ENCODE assay signal across 2 cellular contexts in the genomic region with DNA sequence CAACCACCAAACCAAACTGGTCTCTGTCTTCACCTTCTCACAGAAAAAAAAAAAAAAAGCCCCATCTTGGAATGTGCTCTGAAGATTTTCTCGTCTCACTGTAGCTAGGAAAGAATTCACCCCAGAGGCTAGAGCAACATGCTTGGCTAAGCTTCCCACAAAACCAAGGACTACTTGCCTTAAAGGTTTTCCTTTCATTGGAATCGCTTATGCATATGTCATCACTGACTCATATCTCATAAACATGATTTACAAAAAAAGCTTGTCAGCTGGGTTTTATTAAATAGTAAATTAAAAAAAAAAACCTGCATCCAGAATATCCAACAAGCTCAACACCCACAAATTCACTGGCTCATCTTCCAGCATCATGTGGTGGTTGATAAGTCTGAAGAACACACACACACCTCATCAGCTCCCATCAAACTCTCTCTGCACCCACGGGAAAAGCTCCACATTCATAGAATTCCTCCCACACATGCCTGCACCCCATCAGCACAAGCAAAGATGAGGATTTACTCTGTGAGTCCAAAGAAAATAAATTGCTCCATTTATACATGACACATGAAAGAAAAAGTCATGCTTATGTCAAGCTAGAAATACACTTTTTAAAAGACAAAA.
TF ChIP-seq lines count a peak whose summit lies in the region.

No MANE protein-coding gene starts in this region.

TF ChIP-seq in HCT116, 20 proteins besides CTCF, POLR2A, EP300 and RAD21 (continued from another document):
- TF ChIP-seq ZBTB33 (IDR thresholded peaks at IDR 0.05; ENCODE audit: extremely low read depth, insufficient replicate concordance, low read length) (no peak), EGR1 (IDR thresholded peaks at IDR 0.05; ENCODE audit: low read depth) (no peak), FOSL1 (IDR thresholded peaks at IDR 0.05; ENCODE audit: low read depth) (no peak; the same call in 1 of the 2 replicates), CBX3 (IDR thresholded peaks at IDR 0.05; ENCODE audit: low read depth) (no peak), SIN3A (IDR thresholded peaks at IDR 0.05; ENCODE audit: low read depth) (no peak), EZH2 (IDR thresholded peaks at IDR 0.05) (no peak), POLR2AphosphoS5 (IDR thresholded peaks at IDR 0.05; ENCODE audit: low read depth, low read length) (no peak), SP1 (IDR thresholded peaks at IDR 0.05; ENCODE audit: low read depth) (no peak), ZNF274 (IDR thresholded peaks at IDR 0.05; ENCODE audit: low read depth, low read length) (no peak), MAX (IDR thresholded peaks at IDR 0.05) (no peak), ELF1 (IDR thresholded peaks at IDR 0.05; ENCODE audit: borderline replicate concordance, low read depth) (no peak), SRF (IDR thresholded peaks at IDR 0.05; ENCODE audit: low read depth) (no peak), JUND (IDR thresholded peaks at IDR 0.05) (no peak), REST (IDR thresholded peaks at IDR 0.05; ENCODE audit: low read depth) (no peak), CEBPB (IDR thresholded peaks at IDR 0.05; ENCODE audit: low read depth) (no peak), YY1 (IDR thresholded peaks at IDR 0.05; ENCODE audit: extremely low read depth, insufficient replicate concordance, low read depth, low read length) (no peak), ATF3 (IDR thresholded peaks at IDR 0.05) (no peak), ZFX (IDR thresholded peaks at IDR 0.05) (no peak)

TF ChIP-seq in WTC11, 78 proteins besides CTCF, POLR2A, EP300 and RAD21 (continued from another document):
- TF ChIP-seq, protein P1, sequence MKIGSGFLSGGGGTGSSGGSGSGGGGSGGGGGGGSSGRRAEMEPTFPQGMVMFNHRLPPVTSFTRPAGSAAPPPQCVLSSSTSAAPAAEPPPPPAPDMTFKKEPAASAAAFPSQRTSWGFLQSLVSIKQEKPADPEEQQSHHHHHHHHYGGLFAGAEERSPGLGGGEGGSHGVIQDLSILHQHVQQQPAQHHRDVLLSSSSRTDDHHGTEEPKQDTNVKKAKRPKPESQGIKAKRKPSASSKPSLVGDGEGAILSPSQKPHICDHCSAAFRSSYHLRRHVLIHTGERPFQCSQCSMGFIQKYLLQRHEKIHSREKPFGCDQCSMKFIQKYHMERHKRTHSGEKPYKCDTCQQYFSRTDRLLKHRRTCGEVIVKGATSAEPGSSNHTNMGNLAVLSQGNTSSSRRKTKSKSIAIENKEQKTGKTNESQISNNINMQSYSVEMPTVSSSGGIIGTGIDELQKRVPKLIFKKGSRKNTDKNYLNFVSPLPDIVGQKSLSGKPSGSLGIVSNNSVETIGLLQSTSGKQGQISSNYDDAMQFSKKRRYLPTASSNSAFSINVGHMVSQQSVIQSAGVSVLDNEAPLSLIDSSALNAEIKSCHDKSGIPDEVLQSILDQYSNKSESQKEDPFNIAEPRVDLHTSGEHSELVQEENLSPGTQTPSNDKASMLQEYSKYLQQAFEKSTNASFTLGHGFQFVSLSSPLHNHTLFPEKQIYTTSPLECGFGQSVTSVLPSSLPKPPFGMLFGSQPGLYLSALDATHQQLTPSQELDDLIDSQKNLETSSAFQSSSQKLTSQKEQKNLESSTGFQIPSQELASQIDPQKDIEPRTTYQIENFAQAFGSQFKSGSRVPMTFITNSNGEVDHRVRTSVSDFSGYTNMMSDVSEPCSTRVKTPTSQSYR (CRISPR knock-in tag; IDR thresholded peaks at IDR 0.05) = no peak
- TF ChIP-seq CDX4 (CRISPR knock-in tag; IDR thresholded peaks at IDR 0.05; ENCODE audit: borderline replicate concordance) (no peak), RELA (CRISPR knock-in tag; IDR thresholded peaks at IDR 0.05; ENCODE audit: borderline replicate concordance) (no peak), PRDM15 (CRISPR knock-in tag; IDR thresholded peaks at IDR 0.05) (no peak), FOXP4 (CRISPR knock-in tag; IDR thresholded peaks at IDR 0.05) (no peak), ZNF263 (CRISPR knock-in tag; IDR thresholded peaks at IDR 0.05; ENCODE audit: low read depth) (no peak), ATF3 (CRISPR knock-in tag; conservative IDR thresholded peaks at IDR 0.05) (no peak), USF1 (CRISPR knock-in tag; IDR thresholded peaks at IDR 0.05) (no peak), EMX1 (CRISPR knock-in tag; IDR thresholded peaks at IDR 0.05) (no peak), MXD4 (CRISPR knock-in tag; IDR thresholded peaks at IDR 0.05; ENCODE audit: borderline replicate concordance) (no peak)
- TF ChIP-seq, protein P2, sequence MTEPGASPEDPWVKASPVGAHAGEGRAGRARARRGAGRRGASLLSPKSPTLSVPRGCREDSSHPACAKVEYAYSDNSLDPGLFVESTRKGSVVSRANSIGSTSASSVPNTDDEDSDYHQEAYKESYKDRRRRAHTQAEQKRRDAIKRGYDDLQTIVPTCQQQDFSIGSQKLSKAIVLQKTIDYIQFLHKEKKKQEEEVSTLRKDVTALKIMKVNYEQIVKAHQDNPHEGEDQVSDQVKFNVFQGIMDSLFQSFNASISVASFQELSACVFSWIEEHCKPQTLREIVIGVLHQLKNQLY (CRISPR knock-in tag; IDR thresholded peaks at IDR 0.05) = no peak
- TF ChIP-seq, protein P3, sequence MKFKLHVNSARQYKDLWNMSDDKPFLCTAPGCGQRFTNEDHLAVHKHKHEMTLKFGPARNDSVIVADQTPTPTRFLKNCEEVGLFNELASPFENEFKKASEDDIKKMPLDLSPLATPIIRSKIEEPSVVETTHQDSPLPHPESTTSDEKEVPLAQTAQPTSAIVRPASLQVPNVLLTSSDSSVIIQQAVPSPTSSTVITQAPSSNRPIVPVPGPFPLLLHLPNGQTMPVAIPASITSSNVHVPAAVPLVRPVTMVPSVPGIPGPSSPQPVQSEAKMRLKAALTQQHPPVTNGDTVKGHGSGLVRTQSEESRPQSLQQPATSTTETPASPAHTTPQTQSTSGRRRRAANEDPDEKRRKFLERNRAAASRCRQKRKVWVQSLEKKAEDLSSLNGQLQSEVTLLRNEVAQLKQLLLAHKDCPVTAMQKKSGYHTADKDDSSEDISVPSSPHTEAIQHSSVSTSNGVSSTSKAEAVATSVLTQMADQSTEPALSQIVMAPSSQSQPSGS (CRISPR knock-in tag; IDR thresholded peaks at IDR 0.05; ENCODE audit: borderline replicate concordance, low read depth) = no peak
- TF ChIP-seq, protein P4, sequence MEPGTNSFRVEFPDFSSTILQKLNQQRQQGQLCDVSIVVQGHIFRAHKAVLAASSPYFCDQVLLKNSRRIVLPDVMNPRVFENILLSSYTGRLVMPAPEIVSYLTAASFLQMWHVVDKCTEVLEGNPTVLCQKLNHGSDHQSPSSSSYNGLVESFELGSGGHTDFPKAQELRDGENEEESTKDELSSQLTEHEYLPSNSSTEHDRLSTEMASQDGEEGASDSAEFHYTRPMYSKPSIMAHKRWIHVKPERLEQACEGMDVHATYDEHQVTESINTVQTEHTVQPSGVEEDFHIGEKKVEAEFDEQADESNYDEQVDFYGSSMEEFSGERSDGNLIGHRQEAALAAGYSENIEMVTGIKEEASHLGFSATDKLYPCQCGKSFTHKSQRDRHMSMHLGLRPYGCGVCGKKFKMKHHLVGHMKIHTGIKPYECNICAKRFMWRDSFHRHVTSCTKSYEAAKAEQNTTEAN (CRISPR knock-in tag; IDR thresholded peaks at IDR 0.05) = no peak
